ENCODE assay signal across 13 cellular contexts in genomic region chr1:109890115-109890953, GRCh38. TPM values are rescaled to one million over a fixed set of nuclear protein-coding genes. Genes with fewer than 3 reads are reported as not detected.
A peak's percentile ranks its signal among the peaks of the same experiment; 100 is the strongest.
DNase-seq lines count a peak whose midpoint lies in the region; ATAC-seq and TF ChIP-seq lines count a peak whose summit lies in the region.
"Had no signal": no experiment of that assay in that cellular context is flagged by ENCODE, and none has a peak within 500 bp of the region (broad histone marks: within the 10 kb centered on the region; RNA-seq: fewer than 3 reads in every experiment).

No MANE protein-coding gene starts in this region.

- H3K4me3 Mint-ChIP-seq in T-helper 2 cell treated with Interferon-gamma antibody and Interleukin-4, amounts not matched to agents 5 μg/mL and 100 μg/mL, for 36 hours: no peak overlapping the region
- H3K4me3 Mint-ChIP-seq in progenitor cell of endocrine pancreas (ENCODE audit: low read depth): no peak overlapping the region
- no peak overlapping the region for H3K4me3 Mint-ChIP-seq in naive thymus-derived CD8-positive, alpha-beta T cell
- H3K4me3 Mint-ChIP-seq: nephron progenitor cell had no signal

- no peak for ATAC-seq in naive thymus-derived CD8-positive, alpha-beta T cell
- no peak for ATAC-seq in HG03571 (IDR thresholded peaks at IDR 0.05; ENCODE audit: unreplicated experiment)

- no peaks in the 10 kb centered on the region for H3K36me3 Mint-ChIP-seq in T-helper 2 cell treated with Interferon-gamma antibody and Interleukin-4, amounts not matched to agents 5 μg/mL and 100 μg/mL, for 36 hours (ENCODE audit: low read depth)
- H3K36me3 Mint-ChIP-seq in progenitor cell of endocrine pancreas (ENCODE audit: insufficient read depth): no peaks in the 10 kb centered on the region
- H3K36me3 Mint-ChIP-seq in naive thymus-derived CD8-positive, alpha-beta T cell: no peaks in the 10 kb centered on the region
- H3K36me3 Mint-ChIP-seq: IgD-negative memory B cell had no signal

- H3K27me3 Mint-ChIP-seq in T-helper 2 cell treated with Interferon-gamma antibody and Interleukin-4, amounts not matched to agents 5 μg/mL and 100 μg/mL, for 36 hours (ENCODE audit: low read depth): no peaks in the 10 kb centered on the region
- H3K27me3 Mint-ChIP-seq in progenitor cell of endocrine pancreas: peaks cover 42% of the 10 kb centered on the region
- peaks cover 0 to 6% (median 0%) of the 10 kb centered on the region in 5 donors for H3K27me3 Mint-ChIP-seq in naive thymus-derived CD8-positive, alpha-beta T cell

- peak overlapping the region; percentile 46 for H3K27ac Mint-ChIP-seq in T-helper 2 cell treated with Interferon-gamma antibody and Interleukin-4, amounts not matched to agents 5 μg/mL and 100 μg/mL, for 36 hours
- no peak overlapping the region for H3K27ac Mint-ChIP-seq in progenitor cell of endocrine pancreas
- peak overlapping the region in 2 of 10 donors; percentile 8 to 49 for H3K27ac Mint-ChIP-seq in naive thymus-derived CD8-positive, alpha-beta T cell
- H3K27ac Mint-ChIP-seq: nephron progenitor cell had no signal

- no peaks in the 10 kb centered on the region for H3K9me3 Mint-ChIP-seq in T-helper 2 cell treated with Interferon-gamma antibody and Interleukin-4, amounts not matched to agents 5 μg/mL and 100 μg/mL, for 36 hours
- no peaks in the 10 kb centered on the region for H3K9me3 Mint-ChIP-seq in progenitor cell of endocrine pancreas (ENCODE audit: low read depth)
- peaks cover 0 to 2% (median 0%) of the 10 kb centered on the region in 9 donors for H3K9me3 Mint-ChIP-seq in naive thymus-derived CD8-positive, alpha-beta T cell
- H3K9me3 Mint-ChIP-seq: nephron progenitor cell had no signal

- TF ChIP-seq CTCF in GM13976 (IDR thresholded peaks at IDR 0.05; ENCODE audit: borderline replicate concordance, control extremely low read depth, extremely low read depth, insufficient read depth, missing control alignments) (no peak), progenitor cell of endocrine pancreas (IDR thresholded peaks at IDR 0.05; ENCODE audit: unreplicated experiment) (no peak)

- peak; percentile 69 for DNase-seq in GM13976 (ENCODE audit: low spot score)
- peak; percentile 91 for DNase-seq in T-helper 2 cell treated with Interferon-gamma antibody and Interleukin-4, amounts not matched to agents 5 μg/mL and 100 μg/mL, for 36 hours (ENCODE audit: low spot score)
- peak in 19 of 61 donors; percentile 12 to 84 (median 50) for DNase-seq in caudate nucleus (lab: John Stamatoyannopoulos, UW)
- peak; percentile 46 to 67 for DNase-seq in stimulated activated CD4-positive, alpha-beta T cell treated with anti-CD3 and anti-CD28 coated beads, Interleukin-4, amount 100 ng/mL, for 48 hours (ENCODE audit: low read depth in 2 of 2)
- DNase-seq in dermis blood vessel endothelial cell: no peak
- DNase-seq in progenitor cell of endocrine pancreas (ENCODE audit: low spot score, unreplicated experiment): no peak
- no peak for DNase-seq in naive thymus-derived CD8-positive, alpha-beta T cell
- DNase-seq: Caco-2, NCI-H2081 treated with DMSO at 0.1 percent for 48 hours, nephron progenitor cell, PC-9 had no signal

- peaks cover 21% of the 10 kb centered on the region for H3K4me1 Mint-ChIP-seq in T-helper 2 cell treated with Interferon-gamma antibody and Interleukin-4, amounts not matched to agents 5 μg/mL and 100 μg/mL, for 36 hours (ENCODE audit: low read depth)
- H3K4me1 Mint-ChIP-seq in progenitor cell of endocrine pancreas (ENCODE audit: low read depth): no peaks in the 10 kb centered on the region
- peaks cover 0 to 27% (median 7%) of the 10 kb centered on the region in 4 donors for H3K4me1 Mint-ChIP-seq in naive thymus-derived CD8-positive, alpha-beta T cell

- POLR2A ChIA-PET in naive thymus-derived CD8-positive, alpha-beta T cell (lab: Charles Lee): no interaction called here

- peak overlapping the region; percentile 67 for H3K27ac ChIP-seq in caudate nucleus (ENCODE audit: low read depth, low read length)
- H3K27ac ChIP-seq: PC-9 had no signal

- in situ Hi-C loops in GM13976 (cut with MboI; ENCODE audit: low sequenced_read_pairs, unreplicated experiment): no loop called here

RNA-seq across cellular contexts. Expression of gene CSF1, which starts 20.3 kb away (rescaled TPM):
- 19.6 and 21.1 TPM in 2 replicates for total RNA-seq in dermis blood vessel endothelial cell
- total RNA-seq in progenitor cell of endocrine pancreas: 0.89 and 2.9 TPM in 2 replicates
- under 1 TPM; 0.27 to 0.44 TPM for total RNA-seq in naive thymus-derived CD8-positive, alpha-beta T cell
- polyA plus RNA-seq in naive thymus-derived CD8-positive, alpha-beta T cell: 1 to 10 TPM in 2 of 3 donors, under 1 TPM in 1; 0.68 to 1.6 (median 1.1) TPM

Comparison
In these comparisons a context has a peak if more than half of its experiments do, and no peak if none do; other contexts are left out.
1. DNase-seq: peak in GM13976 (single experiment), T-helper 2 cell treated with Interferon-gamma antibody and Interleukin-4, amounts not matched to agents 5 μg/mL and 100 μg/mL, for 36 hours (single experiment) and stimulated activated CD4-positive, alpha-beta T cell treated with anti-CD3 and anti-CD28 coated beads, Interleukin-4, amount 100 ng/mL, for 48 hours (2 of 2); none in dermis blood vessel endothelial cell (single experiment), progenitor cell of endocrine pancreas (single experiment) and naive thymus-derived CD8-positive, alpha-beta T cell (0 of 10).